ENCODE assay signal across 1 cellular context in genomic region chr10:11237571-11237970, GRCh38.
TF ChIP-seq lines count a peak whose summit lies in the region.

No MANE protein-coding gene starts in this region.

TF ChIP-seq in GM12878, 131 proteins besides CTCF, POLR2A, EP300 and RAD21 (continued from another document):
- peak; percentile 48 for TF ChIP-seq BCL3 (IDR thresholded peaks at IDR 0.05; ENCODE audit: borderline replicate concordance, insufficient read depth, low read depth, low read length, poor library complexity, severe bottlenecking)
- TF ChIP-seq FOXM1 (IDR thresholded peaks at IDR 0.05; ENCODE audit: low read depth, low read length), result no peak
- peak; percentile 13; the same call in 1 of the 2 replicates for TF ChIP-seq RAD51 (IDR thresholded peaks at IDR 0.05)
- peak; percentile 36; the same call in 1 of the 2 replicates for TF ChIP-seq CBFB (IDR thresholded peaks at IDR 0.05; ENCODE audit: low read depth)
- peak; percentile 67 to 70 for TF ChIP-seq BHLHE40 (IDR thresholded peaks at IDR 0.05; ENCODE audit: borderline replicate concordance in 1 of 2, low read depth in 2 of 2, low read length in 1 of 2)
- TF ChIP-seq CEBPB (IDR thresholded peaks at IDR 0.05; ENCODE audit: borderline replicate concordance in 1 of 2, low read depth in 2 of 2, low read length in 2 of 2), result no peak
- TF ChIP-seq HDAC6 (IDR thresholded peaks at IDR 0.05; ENCODE audit: unreplicated experiment), result no peak
- TF ChIP-seq STAT1 (conservative IDR thresholded peaks at IDR 0.05), result no peak
- TF ChIP-seq GATAD2B (conservative IDR thresholded peaks at IDR 0.05; ENCODE audit: low read depth), result 0 out of 2 replicates have a peak, but pooled peaks have one; percentile 33
- peak; percentile 93 for TF ChIP-seq MTA2 (IDR thresholded peaks at IDR 0.05; ENCODE audit: low read depth)
- 0 out of 2 replicates have a peak, but pooled peaks have one; percentile 43 for TF ChIP-seq MYB (IDR thresholded peaks at IDR 0.05; ENCODE audit: borderline replicate concordance, low read depth, low read length)
- TF ChIP-seq NBN (IDR thresholded peaks at IDR 0.05), result peak; percentile 41; the same call in 1 of the 2 replicates
- peak; percentile 68 for TF ChIP-seq CREM (IDR thresholded peaks at IDR 0.05; ENCODE audit: low read depth)
- TF ChIP-seq DPF2 (IDR thresholded peaks at IDR 0.05), result peak; percentile 80
- TF ChIP-seq PBX3 (IDR thresholded peaks at IDR 0.05; ENCODE audit: insufficient replicate concordance, low read depth, low read length), result peak; percentile 69
- no peak for TF ChIP-seq MAX (IDR thresholded peaks at IDR 0.05; ENCODE audit: low read depth, low read length)
- peak; percentile 45; the same call in 1 of the 2 replicates for TF ChIP-seq BCL11A (IDR thresholded peaks at IDR 0.05; ENCODE audit: low read depth, low read length)
- TF ChIP-seq CREB1 (IDR thresholded peaks at IDR 0.05; ENCODE audit: low read depth), result no peak
- TF ChIP-seq BACH1 (IDR thresholded peaks at IDR 0.05; ENCODE audit: borderline replicate concordance), result peak; percentile 39; the same call in 1 of the 2 replicates
- peak; percentile 70 for TF ChIP-seq EED (IDR thresholded peaks at IDR 0.05; ENCODE audit: low read depth)
- TF ChIP-seq ATF7 (IDR thresholded peaks at IDR 0.05; ENCODE audit: low read depth), result peak; percentile 66
- TF ChIP-seq TBL1XR1 (IDR thresholded peaks at IDR 0.05; ENCODE audit: low read depth, low read length), result no peak
- TF ChIP-seq IKZF2 (IDR thresholded peaks at IDR 0.05), result peak; percentile 82 to 85
- TF ChIP-seq MEF2A (IDR thresholded peaks at IDR 0.05; ENCODE audit: insufficient read depth, low read depth, low read length), result 0 out of 2 replicates have a peak, but pooled peaks have one; percentile 42
- peak; percentile 28 for TF ChIP-seq MEF2B (IDR thresholded peaks at IDR 0.05; ENCODE audit: partially characterized antibody, poor library complexity, severe bottlenecking)
- TF ChIP-seq POLR2AphosphoS5 (IDR thresholded peaks at IDR 0.05; ENCODE audit: low read length), result peak; percentile 60
- TF ChIP-seq RB1 (IDR thresholded peaks at IDR 0.05; ENCODE audit: borderline replicate concordance), result no peak
- peak; percentile 72; the same call in 1 of the 2 replicates for TF ChIP-seq ZNF687 (IDR thresholded peaks at IDR 0.05)
- TF ChIP-seq USF2 (IDR thresholded peaks at IDR 0.05; ENCODE audit: borderline replicate concordance, low read depth, low read length), result no peak
- peak; percentile 93 for TF ChIP-seq TCF12 (IDR thresholded peaks at IDR 0.05; ENCODE audit: low read depth, low read length)
- TF ChIP-seq YY1 (IDR thresholded peaks at IDR 0.05; ENCODE audit: low read depth, low read length), result no peak
TF ChIP-seq in GM12878: peak in this region for 28.
